ENCODE assay signal across 1 cellular context in genomic region chr1:62070384-62071011, GRCh38.
TF ChIP-seq lines count a peak whose summit lies in the region.

No MANE protein-coding gene starts in this region.

TF ChIP-seq in WTC11, 78 proteins besides CTCF, POLR2A, EP300 and RAD21 (continued from another document):
- TF ChIP-seq MAX (CRISPR knock-in tag; IDR thresholded peaks at IDR 0.05): no peak
TF ChIP-seq in WTC11: peak in this region for 0.
